2 cellular contexts compared by ENCODE assay signal in genomic region chr20:62754991-62755356, GRCh38.
TF ChIP-seq lines count a peak whose summit lies in the region.

No MANE protein-coding gene starts in this region.

TF ChIP-seq in HEK293, 187 proteins besides CTCF, POLR2A, EP300 and RAD21:
- TF ChIP-seq, protein P1, sequence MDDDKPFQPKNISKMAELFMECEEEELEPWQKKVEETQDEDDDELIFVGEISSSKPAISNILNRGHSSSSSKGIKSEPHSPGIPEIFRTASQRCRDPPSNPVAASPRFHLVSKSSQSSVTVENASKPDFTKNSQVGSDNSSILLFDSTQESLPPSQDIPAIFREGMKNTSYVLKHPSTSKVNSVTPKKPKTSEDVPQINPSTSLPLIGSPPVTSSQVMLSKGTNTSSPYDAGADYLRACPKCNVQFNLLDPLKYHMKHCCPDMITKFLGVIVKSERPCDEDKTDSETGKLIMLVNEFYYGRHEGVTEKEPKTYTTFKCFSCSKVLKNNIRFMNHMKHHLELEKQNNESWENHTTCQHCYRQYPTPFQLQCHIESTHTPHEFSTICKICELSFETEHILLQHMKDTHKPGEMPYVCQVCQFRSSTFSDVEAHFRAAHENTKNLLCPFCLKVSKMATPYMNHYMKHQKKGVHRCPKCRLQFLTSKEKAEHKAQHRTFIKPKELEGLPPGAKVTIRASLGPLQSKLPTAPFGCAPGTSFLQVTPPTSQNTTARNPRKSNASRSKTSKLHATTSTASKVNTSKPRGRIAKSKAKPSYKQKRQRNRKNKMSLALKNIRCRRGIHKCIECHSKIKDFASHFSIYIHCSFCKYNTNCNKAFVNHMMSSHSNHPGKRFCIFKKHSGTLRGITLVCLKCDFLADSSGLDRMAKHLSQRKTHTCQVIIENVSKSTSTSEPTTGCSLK (tag by site-specific recombination; IDR thresholded peaks at IDR 0.05) = no peak
- TF ChIP-seq HIC1 (tag by site-specific recombination; IDR thresholded peaks at IDR 0.05) = peak; percentile 20; the same call in 1 of the 2 replicates
- peak; percentile 99 for TF ChIP-seq ZNF366 (tag by site-specific recombination; conservative IDR thresholded peaks at IDR 0.05)
- TF ChIP-seq HOXD13 (CRISPR knock-in tag; IDR thresholded peaks at IDR 0.05; ENCODE audit: borderline replicate concordance) = no peak
- TF ChIP-seq, protein P2, sequence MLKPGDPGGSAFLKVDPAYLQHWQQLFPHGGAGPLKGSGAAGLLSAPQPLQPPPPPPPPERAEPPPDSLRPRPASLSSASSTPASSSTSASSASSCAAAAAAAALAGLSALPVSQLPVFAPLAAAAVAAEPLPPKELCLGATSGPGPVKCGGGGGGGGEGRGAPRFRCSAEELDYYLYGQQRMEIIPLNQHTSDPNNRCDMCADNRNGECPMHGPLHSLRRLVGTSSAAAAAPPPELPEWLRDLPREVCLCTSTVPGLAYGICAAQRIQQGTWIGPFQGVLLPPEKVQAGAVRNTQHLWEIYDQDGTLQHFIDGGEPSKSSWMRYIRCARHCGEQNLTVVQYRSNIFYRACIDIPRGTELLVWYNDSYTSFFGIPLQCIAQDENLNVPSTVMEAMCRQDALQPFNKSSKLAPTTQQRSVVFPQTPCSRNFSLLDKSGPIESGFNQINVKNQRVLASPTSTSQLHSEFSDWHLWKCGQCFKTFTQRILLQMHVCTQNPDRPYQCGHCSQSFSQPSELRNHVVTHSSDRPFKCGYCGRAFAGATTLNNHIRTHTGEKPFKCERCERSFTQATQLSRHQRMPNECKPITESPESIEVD (tag by site-specific recombination; IDR thresholded peaks at IDR 0.05) = no peak

TF ChIP-seq in IMR-90, 13 proteins besides CTCF, POLR2A, EP300 and RAD21:
- no peak for TF ChIP-seq FOS (IDR thresholded peaks at IDR 0.05; ENCODE audit: low read depth, low read length)
- no peak for TF ChIP-seq BHLHE40 (IDR thresholded peaks at IDR 0.05; ENCODE audit: low read depth, low read length)
- no peak for TF ChIP-seq SMC3 (IDR thresholded peaks at IDR 0.05; ENCODE audit: low read depth, low read length)
- TF ChIP-seq MAZ (IDR thresholded peaks at IDR 0.05; ENCODE audit: borderline replicate concordance, low read depth, low read length) = no peak
- TF ChIP-seq ELK1 (IDR thresholded peaks at IDR 0.05; ENCODE audit: borderline replicate concordance, low read depth, low read length) = no peak
